In genomic region chr12:57479043-57479375, GRCh38 we compare ENCODE assay signal across 1 cellular context.
TF ChIP-seq lines count a peak whose summit lies in the region.

No MANE protein-coding gene starts in this region.

TF ChIP-seq in K562, 482 proteins besides CTCF, POLR2A, EP300 and RAD21:
- no peak for TF ChIP-seq SAFB2 (IDR thresholded peaks at IDR 0.05; ENCODE audit: borderline replicate concordance, low read depth, low read length, severe bottlenecking)
- 0 out of 2 replicates have a peak, but pooled peaks have one; percentile 10 for TF ChIP-seq NFIC (IDR thresholded peaks at IDR 0.05)
- TF ChIP-seq ZNF395 (CRISPR knock-in tag; IDR thresholded peaks at IDR 0.05): 0 out of 2 replicates have a peak, but pooled peaks have one; percentile 64
TF ChIP-seq in K562: peak in this region for 2.
